Comparison of ENCODE assay signal across 1 cellular context in the genomic region with DNA sequence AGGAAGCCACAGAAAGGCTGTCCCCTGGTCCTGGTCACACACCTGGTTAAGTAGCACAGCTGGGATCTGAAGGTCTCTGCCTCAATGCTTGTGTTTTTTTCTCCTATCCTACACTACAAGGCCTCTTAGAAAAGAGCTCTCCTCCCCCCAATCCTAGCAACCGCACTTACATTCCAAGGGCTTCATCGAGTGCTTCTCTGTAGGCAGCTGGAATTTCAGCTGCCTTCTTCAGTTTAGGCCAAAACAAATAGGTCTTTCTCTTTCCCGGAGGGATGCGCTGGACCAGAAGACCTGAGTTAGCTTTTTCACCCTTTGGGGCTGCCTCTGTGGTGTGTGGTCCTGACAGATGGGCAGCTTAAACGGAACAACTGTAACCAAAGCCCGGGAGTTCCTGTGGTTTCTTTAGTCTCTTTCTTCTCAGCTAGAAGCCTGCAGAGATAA.
TF ChIP-seq lines count a peak whose summit lies in the region.

No MANE protein-coding gene starts in this region.

TF ChIP-seq in GM23338, 12 proteins besides CTCF, POLR2A, EP300 and RAD21:
- TF ChIP-seq, protein P1, sequence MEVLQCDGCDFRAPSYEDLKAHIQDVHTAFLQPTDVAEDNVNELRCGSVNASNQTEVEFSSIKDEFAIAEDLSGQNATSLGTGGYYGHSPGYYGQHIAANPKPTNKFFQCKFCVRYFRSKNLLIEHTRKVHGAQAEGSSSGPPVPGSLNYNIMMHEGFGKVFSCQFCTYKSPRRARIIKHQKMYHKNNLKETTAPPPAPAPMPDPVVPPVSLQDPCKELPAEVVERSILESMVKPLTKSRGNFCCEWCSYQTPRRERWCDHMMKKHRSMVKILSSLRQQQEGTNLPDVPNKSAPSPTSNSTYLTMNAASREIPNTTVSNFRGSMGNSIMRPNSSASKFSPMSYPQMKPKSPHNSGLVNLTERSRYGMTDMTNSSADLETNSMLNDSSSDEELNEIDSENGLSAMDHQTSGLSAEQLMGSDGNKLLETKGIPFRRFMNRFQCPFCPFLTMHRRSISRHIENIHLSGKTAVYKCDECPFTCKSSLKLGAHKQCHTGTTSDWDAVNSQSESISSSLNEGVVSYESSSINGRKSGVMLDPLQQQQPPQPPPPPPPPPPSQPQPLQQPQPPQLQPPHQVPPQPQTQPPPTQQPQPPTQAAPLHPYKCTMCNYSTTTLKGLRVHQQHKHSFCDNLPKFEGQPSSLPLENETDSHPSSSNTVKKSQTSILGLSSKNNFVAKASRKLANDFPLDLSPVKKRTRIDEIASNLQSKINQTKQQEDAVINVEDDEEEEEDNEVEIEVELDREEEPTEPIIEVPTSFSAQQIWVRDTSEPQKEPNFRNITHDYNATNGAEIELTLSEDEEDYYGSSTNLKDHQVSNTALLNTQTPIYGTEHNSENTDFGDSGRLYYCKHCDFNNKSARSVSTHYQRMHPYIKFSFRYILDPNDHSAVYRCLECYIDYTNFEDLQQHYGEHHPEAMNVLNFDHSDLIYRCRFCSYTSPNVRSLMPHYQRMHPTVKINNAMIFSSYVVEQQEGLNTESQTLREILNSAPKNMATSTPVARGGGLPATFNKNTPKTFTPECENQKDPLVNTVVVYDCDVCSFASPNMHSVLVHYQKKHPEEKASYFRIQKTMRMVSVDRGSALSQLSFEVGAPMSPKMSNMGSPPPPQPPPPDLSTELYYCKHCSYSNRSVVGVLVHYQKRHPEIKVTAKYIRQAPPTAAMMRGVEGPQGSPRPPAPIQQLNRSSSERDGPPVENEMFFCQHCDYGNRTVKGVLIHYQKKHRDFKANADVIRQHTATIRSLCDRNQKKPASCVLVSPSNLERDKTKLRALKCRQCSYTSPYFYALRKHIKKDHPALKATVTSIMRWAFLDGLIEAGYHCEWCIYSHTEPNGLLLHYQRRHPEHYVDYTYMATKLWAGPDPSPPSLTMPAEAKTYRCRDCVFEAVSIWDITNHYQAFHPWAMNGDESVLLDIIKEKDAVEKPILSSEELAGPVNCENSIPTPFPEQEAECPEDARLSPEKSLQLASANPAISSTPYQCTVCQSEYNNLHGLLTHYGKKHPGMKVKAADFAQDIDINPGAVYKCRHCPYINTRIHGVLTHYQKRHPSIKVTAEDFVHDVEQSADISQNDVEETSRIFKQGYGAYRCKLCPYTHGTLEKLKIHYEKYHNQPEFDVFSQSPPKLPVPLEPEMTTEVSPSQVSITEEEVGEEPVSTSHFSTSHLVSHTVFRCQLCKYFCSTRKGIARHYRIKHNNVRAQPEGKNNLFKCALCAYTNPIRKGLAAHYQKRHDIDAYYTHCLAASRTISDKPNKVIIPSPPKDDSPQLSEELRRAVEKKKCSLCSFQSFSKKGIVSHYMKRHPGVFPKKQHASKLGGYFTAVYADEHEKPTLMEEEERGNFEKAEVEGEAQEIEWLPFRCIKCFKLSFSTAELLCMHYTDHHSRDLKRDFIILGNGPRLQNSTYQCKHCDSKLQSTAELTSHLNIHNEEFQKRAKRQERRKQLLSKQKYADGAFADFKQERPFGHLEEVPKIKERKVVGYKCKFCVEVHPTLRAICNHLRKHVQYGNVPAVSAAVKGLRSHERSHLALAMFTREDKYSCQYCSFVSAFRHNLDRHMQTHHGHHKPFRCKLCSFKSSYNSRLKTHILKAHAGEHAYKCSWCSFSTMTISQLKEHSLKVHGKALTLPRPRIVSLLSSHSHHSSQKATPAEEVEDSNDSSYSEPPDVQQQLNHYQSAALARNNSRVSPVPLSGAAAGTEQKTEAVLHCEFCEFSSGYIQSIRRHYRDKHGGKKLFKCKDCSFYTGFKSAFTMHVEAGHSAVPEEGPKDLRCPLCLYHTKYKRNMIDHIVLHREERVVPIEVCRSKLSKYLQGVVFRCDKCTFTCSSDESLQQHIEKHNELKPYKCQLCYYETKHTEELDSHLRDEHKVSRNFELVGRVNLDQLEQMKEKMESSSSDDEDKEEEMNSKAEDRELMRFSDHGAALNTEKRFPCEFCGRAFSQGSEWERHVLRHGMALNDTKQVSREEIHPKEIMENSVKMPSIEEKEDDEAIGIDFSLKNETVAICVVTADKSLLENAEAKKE (CRISPR knock-in tag; IDR thresholded peaks at IDR 0.05): peak; percentile 36; the same call in 1 of the 2 replicates
- TF ChIP-seq NANOG (IDR thresholded peaks at IDR 0.05; ENCODE audit: borderline replicate concordance) (no peak), JUNB (IDR thresholded peaks at IDR 0.05; ENCODE audit: unreplicated experiment) (no peak)
TF ChIP-seq in GM23338: peak in this region for 1.
